20 cellular contexts compared by ENCODE assay signal in the genomic region with DNA sequence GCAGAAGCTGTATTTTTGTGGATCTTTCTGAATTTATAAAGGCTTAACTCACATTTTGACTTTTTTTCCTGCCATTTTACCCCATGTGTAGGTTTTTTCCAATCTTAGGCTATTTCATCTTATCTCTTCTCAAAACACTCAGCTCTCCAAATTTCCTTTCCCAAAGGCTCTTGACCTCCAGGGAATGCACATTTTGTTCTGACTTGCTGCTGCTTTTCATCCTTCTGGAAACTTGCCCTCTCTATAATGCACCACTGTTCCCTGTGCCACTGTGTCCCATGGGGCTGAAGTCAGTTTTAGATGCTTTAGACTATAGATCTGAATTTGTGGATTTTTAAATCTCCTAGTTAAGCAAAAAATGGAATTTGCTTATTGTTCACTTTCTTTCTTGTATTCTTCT. TPM values are rescaled to one million over a fixed set of nuclear protein-coding genes. Genes with fewer than 3 reads are reported as not detected.
DNase-seq lines count a peak whose midpoint lies in the region; ATAC-seq, FAIRE-seq and TF ChIP-seq lines count a peak whose summit lies in the region.
"Had no signal": no experiment of that assay in that cellular context is flagged by ENCODE, and none has a peak within 500 bp of the region (broad histone marks: within the 10 kb centered on the region; RNA-seq: fewer than 3 reads in every experiment).

No MANE protein-coding gene starts in this region.

- H3K56ac ChIP-seq in H9 (ENCODE audit: insufficient read length, low read depth, low read length), result no peak overlapping the region
- H3K56ac ChIP-seq in H1 (replicated peaks; ENCODE audit: insufficient read length, low read depth, low read length), result no peak overlapping the region

- H3K23ac ChIP-seq in H9 (ENCODE audit: insufficient read length, low read depth, low read length) (no peak overlapping the region), H1 (ENCODE audit: insufficient read length) (no peak overlapping the region)

- ATAC-seq in GM23338, result no peak
- no peak for ATAC-seq in body of pancreas
- ATAC-seq in mucosa of descending colon, result no peak
- ATAC-seq: A549 had no signal

- H4K5ac ChIP-seq in H9 (ENCODE audit: insufficient read length, low read depth, low read length) (no peak overlapping the region), H1 (ENCODE audit: insufficient read length, low read depth, low read length) (no peak overlapping the region)

- no peak for FAIRE-seq in H1 (lab: Jason Lieb, UNC)
- FAIRE-seq: A549, D721Med, G401.6, GM12892 had no signal

- H3K36me3 ChIP-seq in GM23338 (ENCODE audit: insufficient read depth) (no peaks in the 10 kb centered on the region), H1 (ENCODE audit: control insufficient read depth in 2 of 4, insufficient read depth in 4 of 4, low read length in 3 of 4) (no peaks in the 10 kb centered on the region), neural progenitor cell (no peaks in the 10 kb centered on the region), body of pancreas (replicated peaks in 1 of 2; ENCODE audit: insufficient read depth in 1 of 2, low read depth in 2 of 2) (no peaks in the 10 kb centered on the region), mucosa of descending colon (ENCODE audit: low read depth) (no peaks in the 10 kb centered on the region)
- H3K36me3 ChIP-seq: BE2C, HAP-1 had no signal

- no peaks in the 10 kb centered on the region for H3K23me2 ChIP-seq in H9 (ENCODE audit: insufficient read length, low read depth, low read length, poor library complexity, severe bottlenecking)
- H3K23me2 ChIP-seq in H1 (ENCODE audit: low read depth, low read length), result no peaks in the 10 kb centered on the region

- no peak overlapping the region for H4K91ac ChIP-seq in H9 (ENCODE audit: insufficient read length, low read depth, low read length)
- no peak overlapping the region for H4K91ac ChIP-seq in H1 (replicated peaks; ENCODE audit: insufficient read length, low read length)

- no peaks in the 10 kb centered on the region for H3K36me3 Mint-ChIP-seq in GM23338 (ENCODE audit: low read depth)
- H3K36me3 Mint-ChIP-seq in H9 (ENCODE audit: insufficient read depth in 1 of 3, low read depth in 3 of 3), result no peaks in the 10 kb centered on the region
- no peaks in the 10 kb centered on the region for H3K36me3 Mint-ChIP-seq in neural progenitor cell
- H3K36me3 Mint-ChIP-seq: CD4-positive, alpha-beta memory T cell had no signal

- H4K8ac ChIP-seq in H9 (replicated peaks; ENCODE audit: insufficient read length, low read depth, low read length) (no peak overlapping the region), H1 (ENCODE audit: extremely low read depth, insufficient read depth, low read length) (no peak overlapping the region)

- no peak overlapping the region for H3T11ph ChIP-seq in H9 (ENCODE audit: low read length)

- no peak for TF ChIP-seq RAD21 in H1 (IDR thresholded peaks at IDR 0.05 in 1 of 2, conservative IDR thresholded peaks at IDR 0.05 in 1 of 2; ENCODE audit: low read depth in 2 of 2, low read length in 2 of 2)

- H2BK15ac ChIP-seq in H9 (ENCODE audit: low read depth, low read length), result no peak overlapping the region
- no peak overlapping the region for H2BK15ac ChIP-seq in H1 (ENCODE audit: low read length)

- H2BK5ac ChIP-seq in H9 (ENCODE audit: insufficient read length, low read length) (no peak overlapping the region), H1 (ENCODE audit: low read depth, low read length) (no peak overlapping the region)

- no peak for TF ChIP-seq EP300 in H1 (IDR thresholded peaks at IDR 0.05; ENCODE audit: borderline replicate concordance in 1 of 2, low read depth in 2 of 2, low read length in 2 of 2)

- no peak overlapping the region for H2BK20ac ChIP-seq in H9 (ENCODE audit: low read depth, low read length, poor library complexity, severe bottlenecking)
- no peak overlapping the region for H2BK20ac ChIP-seq in H1 (ENCODE audit: low read length)

- H3K9me2 ChIP-seq in GM23338 (ENCODE audit: insufficient read depth), result no peaks in the 10 kb centered on the region; the same call in 1 of the 2 replicates

- H3K4me3 ChIP-seq in GM23338 (no peak overlapping the region), H1 (ENCODE audit: extremely low read depth in 1 of 4, insufficient read depth in 2 of 4, low read depth in 3 of 4, low read length in 4 of 4) (no peak overlapping the region), neural progenitor cell (no peak overlapping the region), body of pancreas (no peak overlapping the region), mucosa of descending colon (no peak overlapping the region)
- H3K4me3 ChIP-seq: A549, GM23248, HAP-1 had no signal

- H3K27me3 ChIP-seq in GM23338 (ENCODE audit: insufficient read depth) (no peaks in the 10 kb centered on the region), H9 (ENCODE audit: insufficient read depth, low read length) (no peaks in the 10 kb centered on the region), H1 (replicated peaks in 1 of 4; ENCODE audit: control insufficient read depth in 3 of 4, extremely low read depth in 1 of 4, insufficient read depth in 3 of 4, low read length in 3 of 4) (no peaks in the 10 kb centered on the region), neural progenitor cell (no peaks in the 10 kb centered on the region), body of pancreas (no peaks in the 10 kb centered on the region)
- H3K27me3 ChIP-seq: BE2C had no signal

- H3K79me2 ChIP-seq in GM23338 (replicated peaks; ENCODE audit: insufficient read depth), result no peaks in the 10 kb centered on the region
- no peaks in the 10 kb centered on the region for H3K79me2 ChIP-seq in H9 (ENCODE audit: insufficient read depth, low read length)
- H3K79me2 ChIP-seq in H1 (ENCODE audit: control insufficient read depth in 1 of 2, insufficient read depth in 2 of 2, low read length in 2 of 2), result no peaks in the 10 kb centered on the region
- no peaks in the 10 kb centered on the region for H3K79me2 ChIP-seq in neural progenitor cell (ENCODE audit: low read depth)

- no peak overlapping the region for H2AK5ac ChIP-seq in H9 (ENCODE audit: insufficient read length, low read length)
- H2AK5ac ChIP-seq in H1 (ENCODE audit: low read depth, low read length), result no peak overlapping the region

- H2BK120ac ChIP-seq in H9 (ENCODE audit: low read depth, low read length, poor library complexity, severe bottlenecking) (no peak overlapping the region), H1 (replicated peaks; ENCODE audit: low read depth, low read length) (no peak overlapping the region)

- no peak overlapping the region for H3K27ac ChIP-seq in GM23338 (ENCODE audit: low read depth)
- H3K27ac ChIP-seq in H9 (ENCODE audit: insufficient read length, low read depth, low read length), result no peak overlapping the region
- no peak overlapping the region for H3K27ac ChIP-seq in H1 (ENCODE audit: low read depth, low read length)
- H3K27ac ChIP-seq in neural progenitor cell, result peak overlapping the region; percentile 35
- no peak overlapping the region for H3K27ac ChIP-seq in body of pancreas
- H3K27ac ChIP-seq: A549, GM23248 had no signal

- H3K4ac ChIP-seq in H9 (ENCODE audit: low read depth, low read length) (no peak overlapping the region), H1 (replicated peaks; ENCODE audit: insufficient read length, low read depth, low read length) (no peak overlapping the region)

- H3K9me3 Mint-ChIP-seq in GM23338 (peaks cover 5% of the 10 kb centered on the region; the same call in 2 of the 3 replicates), H9 (peaks cover 0 to 2% of the 10 kb centered on the region in 2 experiments; a peak in 2 of 5 replicates), neural progenitor cell (peaks cover 2% of the 10 kb centered on the region)

- H2BK12ac ChIP-seq in H9 (ENCODE audit: insufficient read length, low read depth, low read length), result no peak overlapping the region
- H2BK12ac ChIP-seq in H1 (ENCODE audit: low read depth, low read length), result no peak overlapping the region

- H3K14ac ChIP-seq in H9 (ENCODE audit: insufficient read depth, low read length) (no peak overlapping the region), H1 (ENCODE audit: insufficient read length) (no peak overlapping the region)

- no peak for DNase-seq in GM23338 (ENCODE audit: low spot score)
- no peak for DNase-seq in H9
- no peak for DNase-seq in H1 (ENCODE audit: low read depth in 1 of 2, low spot score in 2 of 2)
- no peak for DNase-seq in neural progenitor cell (ENCODE audit: low spot score)
- DNase-seq in body of pancreas, result no peak
- DNase-seq in mucosa of descending colon, result no peak
- DNase-seq: BE2C; CD4-positive, alpha-beta memory T cell; DMS153; DMS79 treated with DMSO at 0.1 percent for 48 hours; EL; GM23248; IMR-90 had no signal

- H3F3A ChIP-seq in GM23338 (replicated peaks; ENCODE audit: low read depth) (no peaks in the 10 kb centered on the region), neural progenitor cell (ENCODE audit: low read depth) (no peaks in the 10 kb centered on the region)

- H3K79me1 ChIP-seq in H9 (ENCODE audit: insufficient read depth, low read depth, low read length, poor library complexity, severe bottlenecking) (no peaks in the 10 kb centered on the region), H1 (ENCODE audit: low read depth, low read length) (no peaks in the 10 kb centered on the region)

- H3K4me2 ChIP-seq in GM23338 (no peak overlapping the region), H9 (ENCODE audit: insufficient read depth, insufficient read length, low read length) (no peak overlapping the region), H1 (ENCODE audit: insufficient read depth in 1 of 2, low read depth in 2 of 2, low read length in 2 of 2) (no peak overlapping the region), neural progenitor cell (no peak overlapping the region)
- H3K4me2 ChIP-seq: A549 had no signal

- H3K27ac Mint-ChIP-seq in GM23338, result no peak overlapping the region; the same call in 1 of the 2 replicates
- peak overlapping the region in 1 of 3 experiments; percentile 14; a peak in 1 of 7 replicates for H3K27ac Mint-ChIP-seq in H9
- no peak overlapping the region for H3K27ac Mint-ChIP-seq in neural progenitor cell

- H2AFZ ChIP-seq in GM23338 (peak overlapping the region; percentile 70), H9 (ENCODE audit: low read length) (peak overlapping the region; percentile 68), H1 (ENCODE audit: low read length) (peak overlapping the region; percentile 94), neural progenitor cell (replicated peaks) (peak overlapping the region; percentile 90)
- H2AFZ ChIP-seq: GM23248 had no signal

- TF ChIP-seq CTCF in GM23338 (conservative IDR thresholded peaks at IDR 0.05; ENCODE audit: low read depth in 2 of 2) (no peak), H9 (conservative IDR thresholded peaks at IDR 0.05) (no peak), H1 (IDR thresholded peaks at IDR 0.05; ENCODE audit: control extremely low read depth in 1 of 3, insufficient read depth in 1 of 3, low read depth in 1 of 3, low read length in 3 of 3) (no peak), neural progenitor cell (IDR thresholded peaks at IDR 0.05) (no peak), body of pancreas (IDR thresholded peaks at IDR 0.05) (no peak), mucosa of descending colon (IDR thresholded peaks at IDR 0.05) (no peak)

- TF ChIP-seq POLR2A in H1 (IDR thresholded peaks at IDR 0.05; ENCODE audit: control extremely low read depth in 1 of 2, low read depth in 2 of 2, low read length in 2 of 2) (no peak), body of pancreas (IDR thresholded peaks at IDR 0.05) (no peak)

- H3K4me1 Mint-ChIP-seq in GM23338 (peaks cover 3% of the 10 kb centered on the region; the same call in 2 of the 3 replicates), H9 (peaks cover 0 to 4% of the 10 kb centered on the region in 2 experiments; a peak in 1 of 4 replicates), neural progenitor cell (no peaks in the 10 kb centered on the region)
- H3K4me1 Mint-ChIP-seq: CD4-positive, alpha-beta memory T cell had no signal

- no peaks in the 10 kb centered on the region for H3K27me3 Mint-ChIP-seq in GM23338 (ENCODE audit: insufficient read depth, low read depth, poor library complexity)
- no peaks in the 10 kb centered on the region for H3K27me3 Mint-ChIP-seq in H9 (ENCODE audit: low read depth)
- no peaks in the 10 kb centered on the region for H3K27me3 Mint-ChIP-seq in neural progenitor cell (ENCODE audit: insufficient read depth, low read depth)

- no peaks in the 10 kb centered on the region for H3K4me1 ChIP-seq in GM23338 (ENCODE audit: insufficient read depth)
- H3K4me1 ChIP-seq in H9 (ENCODE audit: insufficient read depth, low read length), result no peaks in the 10 kb centered on the region
- H3K4me1 ChIP-seq in H1 (replicated peaks in 1 of 4; ENCODE audit: control insufficient read depth in 3 of 4, insufficient read depth in 4 of 4, low read length in 3 of 4), result no peaks in the 10 kb centered on the region
- no peaks in the 10 kb centered on the region for H3K4me1 ChIP-seq in neural progenitor cell
- no peaks in the 10 kb centered on the region for H3K4me1 ChIP-seq in body of pancreas
- no peaks in the 10 kb centered on the region for H3K4me1 ChIP-seq in mucosa of descending colon (ENCODE audit: low read depth)
- H3K4me1 ChIP-seq: A549, BE2C, HAP-1 had no signal

- H3K18ac ChIP-seq in H9 (ENCODE audit: insufficient read length, low read depth, low read length), result no peak overlapping the region
- no peak overlapping the region for H3K18ac ChIP-seq in H1 (ENCODE audit: extremely low read depth, low read length)

- H4K20me1 ChIP-seq in GM23338 (replicated peaks; ENCODE audit: insufficient read depth) (no peaks in the 10 kb centered on the region), H9 (ENCODE audit: control insufficient read depth, insufficient read depth, insufficient read length) (no peaks in the 10 kb centered on the region), H1 (replicated peaks in 1 of 2; ENCODE audit: control insufficient read depth in 1 of 2, insufficient read depth in 2 of 2, low read length in 2 of 2) (no peaks in the 10 kb centered on the region), neural progenitor cell (ENCODE audit: low read depth) (no peaks in the 10 kb centered on the region)

- POLR2A ChIA-PET in H1 (lab: Charles Lee; ENCODE audit: partially characterized antibody), result no interaction called here

- H3K9ac ChIP-seq in H9 (ENCODE audit: extremely low read depth, insufficient read length, low read length) (no peak overlapping the region), H1 (replicated peaks in 1 of 4; ENCODE audit: extremely low read depth in 1 of 4, low read depth in 3 of 4, low read length in 3 of 4) (no peak overlapping the region), neural progenitor cell (no peak overlapping the region)
- H3K9ac ChIP-seq: GM23248 had no signal

- H3K9me3 ChIP-seq in H9 (ENCODE audit: control insufficient read depth, low read depth, low read length) (no peaks in the 10 kb centered on the region), H1 (ENCODE audit: insufficient read depth in 2 of 2, low read depth in 1 of 2, low read length in 1 of 2) (no peaks in the 10 kb centered on the region), neural progenitor cell (ENCODE audit: low read depth) (no peaks in the 10 kb centered on the region), body of pancreas (no peaks in the 10 kb centered on the region), mucosa of descending colon (no peaks in the 10 kb centered on the region)
- H3K9me3 ChIP-seq: A549, BE2C, HAP-1 had no signal

- intact Hi-C loops in body of pancreas (cut with DNase I) (no loop called here), mucosa of descending colon (cut with DNase I, micrococcal nuclease) (no loop called here)

- H3K4me3 Mint-ChIP-seq in GM23338 (no peak overlapping the region), H9 (no peak overlapping the region), neural progenitor cell (no peak overlapping the region)
- H3K4me3 Mint-ChIP-seq: CD4-positive, alpha-beta memory T cell had no signal

- CTCF ChIA-PET in H1 (lab: Charles Lee; ENCODE audit: partially characterized antibody), result interaction anchor here (0.8 kb wide), 1 partner anchor 84 kb away, joined by 3 read pairs; no protein-coding TSS in a partner anchor

RNA-seq across cellular contexts. Expression of a gene that starts 9.1 kb away (rescaled TPM):
- total RNA-seq in GM23338 (2014; rRNA removed; shearing (Covaris generic)), result not detected in 2 replicates
- not detected in 2 replicates for polyA plus RNA-seq in GM23338 (2016; fragmentation: Nextera tagmentation; extraction: Ambion mirVana)
- total RNA-seq in H9 (2021), result not detected in 2 replicates
- total RNA-seq in H1 (2021; fragmentation: NEBNext Ultra II Directional; extraction: Animal tissue kit (Norgen Biotek cat#: 25700)), result not detected in 2 replicates
- polyA plus RNA-seq in H1 (2011; rRNA removed), result not detected in 2 replicates
- not detected for polyA plus RNA-seq in H1 (2011; cell fraction: cytosol; rRNA removed)
- polyA plus RNA-seq in H1 (2011; cell fraction: nucleus; rRNA removed), result not detected
- polyA plus RNA-seq in H1 (2012, experiment 1 of 2), result not detected in 4 replicates
- not detected for polyA plus RNA-seq in H1 (2012, experiment 2 of 2)
- not detected for polyA plus RNA-seq in H1 (2013, experiment 1 of 2)
- not detected for polyA plus RNA-seq in H1 (2013, experiment 2 of 2)
- polyA minus RNA-seq in H1 (2011; rRNA and poly(A)+ RNA removed), result not detected in 2 replicates
- not detected for polyA minus RNA-seq in H1 (2011; cell fraction: cytosol; rRNA and poly(A)+ RNA removed)
- not detected for polyA minus RNA-seq in H1 (2011; cell fraction: nucleus; rRNA and poly(A)+ RNA removed)
- not detected in 2 replicates for total RNA-seq in neural progenitor cell (ENCODE audit: low replicate concordance)
- total RNA-seq in body of pancreas, result not detected
- not detected for total RNA-seq in mucosa of descending colon
- total RNA-seq: CD4-positive, alpha-beta memory T cell; GM23248; HT-29; IMR-90 had no signal
- polyA plus RNA-seq: A549; AG04450; CD4-positive, alpha-beta memory T cell; GM23248; IMR-90 had no signal
